In genomic region chr5:137072376-137073174, GRCh38 we compare ENCODE assay signal across 11 cellular contexts.
DNase-seq lines count a peak whose midpoint lies in the region; ATAC-seq, FAIRE-seq and TF ChIP-seq lines count a peak whose summit lies in the region.
"Had no signal": no experiment of that assay in that cellular context is flagged by ENCODE, and none has a peak within 500 bp of the region (broad histone marks: within the 10 kb centered on the region; RNA-seq: fewer than 3 reads in every experiment).

No MANE protein-coding gene starts in this region.

- H3K9me3 ChIP-seq in CD8-positive, alpha-beta memory T cell (ENCODE audit: low read length): no peaks in the 10 kb centered on the region
- H3K9me3 ChIP-seq: mucosa of descending colon had no signal

- no peaks in the 10 kb centered on the region for H3K9me2 ChIP-seq in GM23338 (ENCODE audit: insufficient read depth)

- H3K27ac Mint-ChIP-seq in CD8-positive, alpha-beta memory T cell: no peak overlapping the region
- no peak overlapping the region for H3K27ac Mint-ChIP-seq in GM23338
- H3K27ac Mint-ChIP-seq: activated CD4-positive, alpha-beta T cell treated with anti-CD3 and anti-CD28 coated beads, Interleukin-2, amount 10 ng/mL, durations not matched to agents 24 days and 14 days had no signal

- intact Hi-C loops in sciatic nerve (cut with DNase I): no loop called here

- H3K27me3 ChIP-seq in CD8-positive, alpha-beta memory T cell (ENCODE audit: insufficient read depth, low read length, poor library complexity, severe bottlenecking): no peaks in the 10 kb centered on the region
- no peaks in the 10 kb centered on the region for H3K27me3 ChIP-seq in GM23338 (ENCODE audit: insufficient read depth)
- H3K27me3 ChIP-seq in brain microvascular endothelial cell (replicated peaks): no peaks in the 10 kb centered on the region
- H3K27me3 ChIP-seq: cardiac muscle cell had no signal

- POLR2A ChIA-PET in CD8-positive, alpha-beta memory T cell (lab: Charles Lee): no interaction called here

- no peaks in the 10 kb centered on the region for H3K4me1 ChIP-seq in CD8-positive, alpha-beta memory T cell (ENCODE audit: insufficient read depth, low read length)
- H3K4me1 ChIP-seq in GM23338 (ENCODE audit: insufficient read depth): peaks cover 8% of the 10 kb centered on the region

- FAIRE-seq in GM18507 (lab: Jason Lieb, UNC): peak; percentile 33

- TF ChIP-seq CTCF in epithelial cell of proximal tubule (conservative IDR thresholded peaks at IDR 0.05; ENCODE audit: low read depth, low read length) (no peak), GM23338 (conservative IDR thresholded peaks at IDR 0.05; ENCODE audit: low read depth in 2 of 2) (no peak), brain microvascular endothelial cell (IDR thresholded peaks at IDR 0.05; ENCODE audit: low read depth, low read length, missing control alignments) (no peak)

- H3K4me3 Mint-ChIP-seq in CD8-positive, alpha-beta memory T cell: no peak overlapping the region
- H3K4me3 Mint-ChIP-seq in GM23338: no peak overlapping the region
- H3K4me3 Mint-ChIP-seq: activated CD4-positive, alpha-beta T cell treated with anti-CD3 and anti-CD28 coated beads, Interleukin-2, amount 10 ng/mL, durations not matched to agents 24 days and 14 days had no signal

- H3K4me1 Mint-ChIP-seq in CD8-positive, alpha-beta memory T cell: no peaks in the 10 kb centered on the region
- peaks cover 15% of the 10 kb centered on the region for H3K4me1 Mint-ChIP-seq in GM23338
- H3K4me1 Mint-ChIP-seq: activated CD4-positive, alpha-beta T cell treated with anti-CD3 and anti-CD28 coated beads, Interleukin-2, amount 10 ng/mL, durations not matched to agents 24 days and 14 days had no signal

- H3K4me2 ChIP-seq in GM23338: no peak overlapping the region

- H3K27me3 Mint-ChIP-seq in CD8-positive, alpha-beta memory T cell: peaks cover 2 to 3% of the 10 kb centered on the region in 2 donors
- H3K27me3 Mint-ChIP-seq in GM23338 (ENCODE audit: insufficient read depth, low read depth, poor library complexity): peaks cover 8% of the 10 kb centered on the region

- CTCF ChIA-PET in CD8-positive, alpha-beta memory T cell (lab: Charles Lee): interaction anchor here (0.6 kb wide), 1 partner anchor 248 kb away, joined by 3 read pairs; no protein-coding TSS in a partner anchor

- H3K36me3 ChIP-seq in CD8-positive, alpha-beta memory T cell (ENCODE audit: insufficient read depth, low read length): no peaks in the 10 kb centered on the region
- H3K36me3 ChIP-seq in GM23338 (ENCODE audit: insufficient read depth): no peaks in the 10 kb centered on the region
- no peaks in the 10 kb centered on the region for H3K36me3 ChIP-seq in brain microvascular endothelial cell (replicated peaks)
- H3K36me3 ChIP-seq: cardiac muscle cell had no signal

- ATAC-seq in HG03432 (IDR thresholded peaks at IDR 0.05; ENCODE audit: unreplicated experiment) (peak; percentile 65), sciatic nerve (peak; percentile 83), GM23338 (no peak)
- ATAC-seq: mucosa of descending colon had no signal

- peaks cover 0 to 3% (median 2%) of the 10 kb centered on the region in 5 donors for H3K9me3 Mint-ChIP-seq in CD8-positive, alpha-beta memory T cell
- H3K9me3 Mint-ChIP-seq in GM23338: no peaks in the 10 kb centered on the region
- H3K9me3 Mint-ChIP-seq: activated CD4-positive, alpha-beta T cell treated with anti-CD3 and anti-CD28 coated beads, Interleukin-2, amount 10 ng/mL, durations not matched to agents 24 days and 14 days had no signal

- H3K79me2 ChIP-seq in GM23338 (replicated peaks; ENCODE audit: insufficient read depth): no peaks in the 10 kb centered on the region

- in situ Hi-C loops in brain microvascular endothelial cell (cut with HindIII; ENCODE audit: low pct_ligation_motif_present, low sequenced_read_pairs): no loop called here

- H3K27ac ChIP-seq in CD8-positive, alpha-beta memory T cell (ENCODE audit: low read depth, low read length): no peak overlapping the region
- H3K27ac ChIP-seq in GM23338 (ENCODE audit: low read depth) (no peak overlapping the region), brain microvascular endothelial cell (no peak overlapping the region)
- H3K27ac ChIP-seq: cardiac muscle cell had no signal

- peak overlapping the region; percentile 1 for H3K4me3 ChIP-seq in epithelial cell of proximal tubule (ENCODE audit: low read depth, low read length)
- no peak overlapping the region for H3K4me3 ChIP-seq in CD8-positive, alpha-beta memory T cell (ENCODE audit: low read length)
- H3K4me3 ChIP-seq in GM23338: no peak overlapping the region
- no peak overlapping the region for H3K4me3 ChIP-seq in brain microvascular endothelial cell (ENCODE audit: low read depth, low read length)
- H3K4me3 ChIP-seq: cardiac muscle cell, mucosa of descending colon had no signal

- H3K36me3 Mint-ChIP-seq in CD8-positive, alpha-beta memory T cell: no peaks in the 10 kb centered on the region
- no peaks in the 10 kb centered on the region for H3K36me3 Mint-ChIP-seq in GM23338 (ENCODE audit: low read depth)

- H4K20me1 ChIP-seq in GM23338 (replicated peaks; ENCODE audit: insufficient read depth): no peaks in the 10 kb centered on the region

- no peaks in the 10 kb centered on the region for H3F3A ChIP-seq in GM23338 (replicated peaks; ENCODE audit: low read depth)

- no peak for DNase-seq in GM18507 (ENCODE audit: extremely low spot score, insufficient read length, low read depth)
- DNase-seq in epithelial cell of proximal tubule (ENCODE audit: low read depth): no peak
- DNase-seq in sciatic nerve (ENCODE audit: low spot score): no peak
- DNase-seq in CD8-positive, alpha-beta memory T cell: no peak
- DNase-seq in GM23338 (ENCODE audit: low spot score): no peak
- DNase-seq in GM19238 (ENCODE audit: insufficient read length, low spot score): no peak
- DNase-seq in brain microvascular endothelial cell: no peak
- DNase-seq: activated CD4-positive, alpha-beta T cell treated with anti-CD3 and anti-CD28 coated beads, Interleukin-2, amount 10 ng/mL, durations not matched to agents 24 days and 14 days; mucosa of descending colon had no signal

- no peak overlapping the region for H2AFZ ChIP-seq in GM23338

TF ChIP-seq in GM23338, 12 proteins besides CTCF, POLR2A, EP300 and RAD21 (continues in another document):
- TF ChIP-seq EZH2 (IDR thresholded peaks at IDR 0.05; ENCODE audit: low read depth, unreplicated experiment) (no peak), CREB1 (CRISPR knock-in tag; IDR thresholded peaks at IDR 0.05; ENCODE audit: low read depth) (no peak), ZNF462 (CRISPR knock-in tag; IDR thresholded peaks at IDR 0.05) (no peak), POLR2AphosphoS5 (IDR thresholded peaks at IDR 0.05; ENCODE audit: low read depth) (no peak)
